Comparison of ENCODE assay signal across 9 cellular contexts in the genomic region with DNA sequence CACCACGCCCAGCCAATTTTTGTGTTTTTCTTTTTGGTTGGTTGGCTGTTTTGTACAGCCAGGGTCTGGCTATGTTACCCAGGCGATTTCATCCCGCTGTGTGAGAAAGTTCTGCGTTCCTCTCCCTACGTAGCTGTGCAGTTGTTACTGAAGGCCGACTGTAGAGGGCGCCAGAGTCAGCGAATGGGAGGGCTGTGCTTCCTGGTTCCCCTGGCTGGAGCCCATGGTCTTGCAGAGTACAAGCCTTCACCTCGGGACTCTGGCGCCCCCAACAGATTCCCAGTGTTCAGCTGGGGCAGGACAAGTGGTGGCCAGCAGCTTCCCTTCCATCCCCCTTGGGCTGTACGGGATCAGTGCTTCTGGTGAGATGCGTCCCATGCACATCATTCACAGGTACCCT. TPM values are rescaled to one million over a fixed set of nuclear protein-coding genes. Genes with fewer than 3 reads are reported as not detected.
DNase-seq lines count a peak whose midpoint lies in the region; ATAC-seq and TF ChIP-seq lines count a peak whose summit lies in the region.
"Had no signal": no experiment of that assay in that cellular context is flagged by ENCODE, and none has a peak within 500 bp of the region (broad histone marks: within the 10 kb centered on the region; RNA-seq: fewer than 3 reads in every experiment).

No MANE protein-coding gene starts in this region.

- H2BK15ac ChIP-seq in IMR-90 (ENCODE audit: low read depth, low read length) (no peak overlapping the region), mesendoderm (replicated peaks; ENCODE audit: low read depth) (no peak overlapping the region)

- H4K8ac ChIP-seq in IMR-90 (ENCODE audit: low read depth in 2 of 2, low read length in 2 of 2) (no peak overlapping the region), mesendoderm (ENCODE audit: low read depth, low read length) (no peak overlapping the region)

- H3K9ac ChIP-seq in IMR-90 (ENCODE audit: low read depth, low read length) (no peak overlapping the region), mesendoderm (ENCODE audit: low read length) (no peak overlapping the region)

- H3K9me3 Mint-ChIP-seq in CD8-positive, alpha-beta memory T cell = no peaks in the 10 kb centered on the region
- H3K9me3 Mint-ChIP-seq in activated T-helper 17 cell treated with anti-CD3 and anti-CD28 coated beads, Interleukin-2, amount 50 U/mL, for 72 hours = no peaks in the 10 kb centered on the region
- H3K9me3 Mint-ChIP-seq in CD4-positive, alpha-beta memory T cell = no peaks in the 10 kb centered on the region

- CTCF ChIA-PET in IMR-90 (lab: Yijun Ruan, JAX) = interaction anchor here (0.6 kb wide), 1 partner anchor 679 kb away, joined by 3 read pairs; no protein-coding TSS in a partner anchor
- CTCF ChIA-PET in CD8-positive, alpha-beta memory T cell (lab: Charles Lee) = no interaction called here
- CTCF ChIA-PET in CD4-positive, alpha-beta memory T cell (lab: Charles Lee; ENCODE audit: partially characterized antibody) = no interaction called here

- in situ Hi-C loops in IMR-90 (cut with MboI; ENCODE audit: low sequenced_read_pairs) = no loop called here

- DNase-seq in GM12864 (ENCODE audit: low read depth) (no peak), IMR-90 (no peak), UCSD-AML1 (lab: John Stamatoyannopoulos, UW; ENCODE audit: unreplicated experiment) (peak; percentile 37), mesendoderm (peak; percentile 8), dedifferentiated amniotic fluid mesenchymal stem cell (ENCODE audit: extremely low spot score) (no peak)
- no peak for DNase-seq in CD8-positive, alpha-beta memory T cell
- DNase-seq in CD4-positive, alpha-beta memory T cell = no peak

- H3K23ac ChIP-seq in IMR-90 (ENCODE audit: low read depth, low read length) = no peak overlapping the region
- no peak overlapping the region for H3K23ac ChIP-seq in mesendoderm (ENCODE audit: low read length)

- H2AK9ac ChIP-seq in IMR-90 (replicated peaks; ENCODE audit: low read depth, low read length, poor library complexity) = no peak overlapping the region

- BruUV-seq in IMR-90 (replicated peaks; lab: Mats Ljungman, UMichigan) = no TSS peak

- dilution Hi-C loops in IMR-90 (cut with HindIII; ENCODE audit: low sequenced_read_pairs, unreplicated experiment) = no loop called here

- H2BK120ac ChIP-seq in IMR-90 (ENCODE audit: low read depth, low read length) (no peak overlapping the region), mesendoderm (ENCODE audit: low read depth, low read length) (no peak overlapping the region)

- ATAC-seq in IMR-90 (ENCODE audit: low read depth) = no peak
- no peak for ATAC-seq in activated T-helper 17 cell treated with anti-CD3 and anti-CD28 coated beads, Interleukin-2, amount 50 U/mL, for 72 hours (replicated peaks)

- no peak for TF ChIP-seq POLR2A in IMR-90 (IDR thresholded peaks at IDR 0.05; ENCODE audit: low read depth, low read length)

- POLR2A ChIA-PET in IMR-90 (lab: Charles Lee; ENCODE audit: unreplicated experiment) = no interaction called here
- POLR2A ChIA-PET in CD8-positive, alpha-beta memory T cell (lab: Charles Lee) = no interaction called here
- POLR2A ChIA-PET in CD4-positive, alpha-beta memory T cell (lab: Charles Lee; ENCODE audit: partially characterized antibody) = no interaction called here

- H3K4me3 Mint-ChIP-seq in CD8-positive, alpha-beta memory T cell = no peak overlapping the region
- H3K4me3 Mint-ChIP-seq in activated T-helper 17 cell treated with anti-CD3 and anti-CD28 coated beads, Interleukin-2, amount 50 U/mL, for 72 hours = no peak overlapping the region
- no peak overlapping the region for H3K4me3 Mint-ChIP-seq in CD4-positive, alpha-beta memory T cell

- no peak overlapping the region for H3K56ac ChIP-seq in IMR-90 (ENCODE audit: extremely low read depth, insufficient read depth, low read length)
- no peak overlapping the region for H3K56ac ChIP-seq in mesendoderm (ENCODE audit: low read length)

- no peak overlapping the region for H2BK20ac ChIP-seq in IMR-90 (ENCODE audit: low read depth, low read length)

- H4K5ac ChIP-seq in IMR-90 (ENCODE audit: low read depth, low read length) (no peak overlapping the region), mesendoderm (ENCODE audit: low read length) (no peak overlapping the region)

- H3K79me1 ChIP-seq in IMR-90 (ENCODE audit: low read depth in 1 of 2, low read length in 2 of 2) (no peaks in the 10 kb centered on the region), mesendoderm (ENCODE audit: low read length) (no peaks in the 10 kb centered on the region)

- 43% methylated on average over 2 of the region's 12 CpGs; no CpG with 5 or more reads in 1 of the 2 experiments for WGBS in IMR-90 (ENCODE audit: extremely low coverage in 2 of 2, insufficient read length in 1 of 2), 2 experiments
- no CpG with 5 or more reads among the region's 12 CpGs for WGBS in mesendoderm (ENCODE audit: extremely low coverage, insufficient coverage, low lambda C conversion rate)

- no peak overlapping the region for H2AFZ ChIP-seq in IMR-90 (replicated peaks; ENCODE audit: low read length, poor library complexity)

- no peaks in the 10 kb centered on the region for H3K4me1 ChIP-seq in IMR-90 (ENCODE audit: control insufficient read depth, insufficient read depth, low read length)
- no peaks in the 10 kb centered on the region for H3K4me1 ChIP-seq in mesendoderm (ENCODE audit: control insufficient read depth, low read depth, low read length)
- no peaks in the 10 kb centered on the region for H3K4me1 ChIP-seq in CD8-positive, alpha-beta memory T cell (ENCODE audit: insufficient read depth, low read length)
- no peaks in the 10 kb centered on the region for H3K4me1 ChIP-seq in CD4-positive, alpha-beta memory T cell (ENCODE audit: insufficient read depth, low read length)

- TF ChIP-seq CTCF in GM12864 (IDR thresholded peaks at IDR 0.05; ENCODE audit: low read depth, low read length, missing control alignments) (peak; percentile 73), IMR-90 (conservative IDR thresholded peaks at IDR 0.05; ENCODE audit: low read depth, low read length) (peak; percentile 11; the same call in 1 of the 2 replicates)

- no peaks in the 10 kb centered on the region for H3K4me1 Mint-ChIP-seq in CD8-positive, alpha-beta memory T cell
- no peaks in the 10 kb centered on the region for H3K4me1 Mint-ChIP-seq in activated T-helper 17 cell treated with anti-CD3 and anti-CD28 coated beads, Interleukin-2, amount 50 U/mL, for 72 hours
- no peaks in the 10 kb centered on the region for H3K4me1 Mint-ChIP-seq in CD4-positive, alpha-beta memory T cell

- H3K36me3 ChIP-seq in IMR-90 (ENCODE audit: control insufficient read depth, insufficient read depth, low read length) = no peaks in the 10 kb centered on the region
- no peaks in the 10 kb centered on the region for H3K36me3 ChIP-seq in mesendoderm (ENCODE audit: control insufficient read depth, insufficient read depth, low read length)
- H3K36me3 ChIP-seq in CD8-positive, alpha-beta memory T cell (ENCODE audit: insufficient read depth, low read length) = no peaks in the 10 kb centered on the region
- H3K36me3 ChIP-seq in CD4-positive, alpha-beta memory T cell (ENCODE audit: insufficient read depth, low read length) = no peaks in the 10 kb centered on the region

- H2AK5ac ChIP-seq in IMR-90 (ENCODE audit: low read depth, low read length) (no peak overlapping the region), mesendoderm (ENCODE audit: low read length) (no peak overlapping the region)

- H3K9me3 ChIP-seq in IMR-90 (ENCODE audit: control insufficient read depth, insufficient read depth, low read length) = no peaks in the 10 kb centered on the region
- H3K9me3 ChIP-seq in CD8-positive, alpha-beta memory T cell (ENCODE audit: low read length) = no peaks in the 10 kb centered on the region
- H3K9me3 ChIP-seq in CD4-positive, alpha-beta memory T cell (ENCODE audit: control insufficient read depth in 1 of 2, low read length in 2 of 2) = no peaks in the 10 kb centered on the region

- no peaks in the 10 kb centered on the region for H3K79me2 ChIP-seq in mesendoderm (ENCODE audit: control insufficient read depth, insufficient read depth, low read length)

- H4K91ac ChIP-seq in IMR-90 (ENCODE audit: insufficient read depth, low read depth, low read length) = no peak overlapping the region

- H2BK5ac ChIP-seq in IMR-90 (ENCODE audit: low read depth, low read length, poor library complexity, severe bottlenecking) (no peak overlapping the region), mesendoderm (ENCODE audit: low read length) (no peak overlapping the region)

- no peak overlapping the region for H3K4me2 ChIP-seq in IMR-90 (ENCODE audit: low read depth, low read length)
- H3K4me2 ChIP-seq in mesendoderm (ENCODE audit: low read length) = no peak overlapping the region

- H3K27ac ChIP-seq in IMR-90 (ENCODE audit: insufficient read depth, low read length) (no peak overlapping the region), mesendoderm (ENCODE audit: low read depth, low read length) (no peak overlapping the region)
- no peak overlapping the region for H3K27ac ChIP-seq in CD8-positive, alpha-beta memory T cell (ENCODE audit: low read depth, low read length)
- no peak overlapping the region for H3K27ac ChIP-seq in CD4-positive, alpha-beta memory T cell (ENCODE audit: low read depth, low read length)
- H3K27ac ChIP-seq: SK-N-MC had no signal

- TF ChIP-seq RAD21 in IMR-90 (IDR thresholded peaks at IDR 0.05; ENCODE audit: low read length) = no peak

- no peaks in the 10 kb centered on the region for H4K20me1 ChIP-seq in IMR-90 (ENCODE audit: insufficient read depth, low read length)

- H3K27me3 ChIP-seq in IMR-90 (ENCODE audit: control insufficient read depth, insufficient read depth, low read length) (no peaks in the 10 kb centered on the region), mesendoderm (ENCODE audit: insufficient read depth, low read length, poor library complexity) (no peaks in the 10 kb centered on the region)
- no peaks in the 10 kb centered on the region for H3K27me3 ChIP-seq in CD8-positive, alpha-beta memory T cell (ENCODE audit: insufficient read depth, low read length, poor library complexity, severe bottlenecking)
- H3K27me3 ChIP-seq in CD4-positive, alpha-beta memory T cell (ENCODE audit: insufficient read depth, low read length) = no peaks in the 10 kb centered on the region

- intact Hi-C loops in IMR-90 (cut with micrococcal nuclease) = no loop called here
- intact Hi-C loops in CD4-positive, alpha-beta memory T cell (cut with micrococcal nuclease) = no loop called here

- no peaks in the 10 kb centered on the region for H3K27me3 Mint-ChIP-seq in CD8-positive, alpha-beta memory T cell
- no peaks in the 10 kb centered on the region for H3K27me3 Mint-ChIP-seq in activated T-helper 17 cell treated with anti-CD3 and anti-CD28 coated beads, Interleukin-2, amount 50 U/mL, for 72 hours
- H3K27me3 Mint-ChIP-seq in CD4-positive, alpha-beta memory T cell = no peaks in the 10 kb centered on the region

- no peak overlapping the region for H3K14ac ChIP-seq in IMR-90 (replicated peaks; ENCODE audit: low read depth, low read length)

- H3K4ac ChIP-seq in IMR-90 (ENCODE audit: low read depth, low read length) = no peak overlapping the region
- H3K4ac ChIP-seq in mesendoderm (ENCODE audit: low read depth, low read length) = no peak overlapping the region

- H3K18ac ChIP-seq in IMR-90 (ENCODE audit: low read depth, low read length) (no peak overlapping the region), mesendoderm (ENCODE audit: low read length) (no peak overlapping the region)

- no peak overlapping the region for H3K27ac Mint-ChIP-seq in CD8-positive, alpha-beta memory T cell
- no peak overlapping the region for H3K27ac Mint-ChIP-seq in activated T-helper 17 cell treated with anti-CD3 and anti-CD28 coated beads, Interleukin-2, amount 50 U/mL, for 72 hours
- H3K27ac Mint-ChIP-seq in CD4-positive, alpha-beta memory T cell = no peak overlapping the region

- no peaks in the 10 kb centered on the region for H3K36me3 Mint-ChIP-seq in CD8-positive, alpha-beta memory T cell
- H3K36me3 Mint-ChIP-seq in activated T-helper 17 cell treated with anti-CD3 and anti-CD28 coated beads, Interleukin-2, amount 50 U/mL, for 72 hours (ENCODE audit: low read depth) = no peaks in the 10 kb centered on the region
- H3K36me3 Mint-ChIP-seq in CD4-positive, alpha-beta memory T cell = no peaks in the 10 kb centered on the region

- H3K4me3 ChIP-seq in GM12864 (ENCODE audit: low read depth, low read length) (no peak overlapping the region), IMR-90 (ENCODE audit: insufficient read depth, low read depth, low read length) (no peak overlapping the region), mesendoderm (ENCODE audit: low read length) (no peak overlapping the region)
- no peak overlapping the region for H3K4me3 ChIP-seq in CD8-positive, alpha-beta memory T cell (ENCODE audit: low read length)
- no peak overlapping the region for H3K4me3 ChIP-seq in CD4-positive, alpha-beta memory T cell (ENCODE audit: low read length in 2 of 2)
- H3K4me3 ChIP-seq: SK-N-MC had no signal

- no peaks in the 10 kb centered on the region for H3K9me1 ChIP-seq in IMR-90 (ENCODE audit: insufficient read depth, low read length)

RNA-seq across cellular contexts. Expression of gene CT45A1, which starts 5.6 kb away (rescaled TPM):
- total RNA-seq in IMR-90 (2012; rRNA removed) = not detected in 2 replicates
- polyA plus RNA-seq in IMR-90 (2012; rRNA removed) = not detected in 2 replicates
- polyA plus RNA-seq in IMR-90 (2012; cell fraction: cytosol; rRNA removed) = not detected in 2 replicates
- not detected in 2 replicates for polyA plus RNA-seq in IMR-90 (2012; cell fraction: nucleus; rRNA removed; ENCODE audit: low replicate concordance)
- polyA plus RNA-seq in mesendoderm (2013, experiment 1 of 2) = not detected
- polyA plus RNA-seq in mesendoderm (2013, experiment 2 of 2) = not detected
- not detected for total RNA-seq in CD8-positive, alpha-beta memory T cell
- polyA plus RNA-seq in CD8-positive, alpha-beta memory T cell = not detected
- total RNA-seq in activated T-helper 17 cell treated with anti-CD3 and anti-CD28 coated beads, Interleukin-2, amount 50 U/mL, for 72 hours = not detected
- not detected for total RNA-seq in CD4-positive, alpha-beta memory T cell
- polyA plus RNA-seq in CD4-positive, alpha-beta memory T cell = not detected

Comparison
In these comparisons a context has a peak if more than half of its experiments do, and no peak if none do; other contexts are left out.
1. DNase-seq: peak in UCSD-AML1 (single experiment) and mesendoderm (single experiment); none in GM12864 (single experiment), IMR-90 (single experiment), CD8-positive, alpha-beta memory T cell (0 of 5), dedifferentiated amniotic fluid mesenchymal stem cell (single experiment) and CD4-positive, alpha-beta memory T cell (0 of 5).